9 cellular contexts compared by ENCODE assay signal in genomic region chr11:63845305-63845704, GRCh38. TPM values are rescaled to one million over a fixed set of nuclear protein-coding genes. Genes with fewer than 3 reads are reported as not detected.
DNase-seq lines count a peak whose midpoint lies in the region; ATAC-seq, FAIRE-seq and TF ChIP-seq lines count a peak whose summit lies in the region.
"Had no signal": no experiment of that assay in that cellular context is flagged by ENCODE, and none has a peak within 500 bp of the region (broad histone marks: within the 10 kb centered on the region; RNA-seq: fewer than 3 reads in every experiment).

No MANE protein-coding gene starts in this region.

- H3K36me3 Mint-ChIP-seq in glutamatergic neuron (ENCODE audit: unreplicated experiment) = no peaks in the 10 kb centered on the region

- H3K27me3 ChIP-seq in adipocyte (replicated peaks; ENCODE audit: control insufficient read depth, insufficient read depth, low read length) = no peaks in the 10 kb centered on the region

- H3K4me3 ChIP-seq in adipocyte (ENCODE audit: low read length) = no peak overlapping the region

- H3K27ac Mint-ChIP-seq in glutamatergic neuron (ENCODE audit: unreplicated experiment) = peak overlapping the region; percentile 85

- H3K9me3 ChIP-seq in adipocyte (ENCODE audit: control insufficient read depth, low read length) = no peaks in the 10 kb centered on the region

- ATAC-seq in GM21737 (IDR thresholded peaks at IDR 0.05; ENCODE audit: unreplicated experiment) = no peak
- ATAC-seq in left lobe of liver = no peak

- TF ChIP-seq CTCF in glutamatergic neuron (IDR thresholded peaks at IDR 0.05; ENCODE audit: partially characterized antibody, unreplicated experiment) = no peak

- peaks cover 6% of the 10 kb centered on the region for H3K27me3 Mint-ChIP-seq in glutamatergic neuron (ENCODE audit: unreplicated experiment)

- DNase-seq in GM04503 (ENCODE audit: low read depth) = peak; percentile 44
- peak; percentile 63 for DNase-seq in adipocyte (ENCODE audit: low read depth)
- no peak for DNase-seq in glutamatergic neuron
- peak; percentile 36 for DNase-seq in stromal cell of bone marrow (ENCODE audit: low read depth)
- DNase-seq in mesenteric fat pad (ENCODE audit: low spot score) = no peak
- DNase-seq in GM12892 (ENCODE audit: insufficient read length) = no peak
- DNase-seq in left lobe of liver (ENCODE audit: low spot score) = no peak
- DNase-seq: activated CD4-positive, alpha-beta T cell treated with anti-CD3 and anti-CD28 coated beads, Interleukin-2, amount 50 U/mL, for 48 hours had no signal

- H3K9me3 Mint-ChIP-seq in glutamatergic neuron (ENCODE audit: unreplicated experiment) = peaks cover 7% of the 10 kb centered on the region

- H3K4me3 Mint-ChIP-seq in glutamatergic neuron (ENCODE audit: unreplicated experiment) = no peak overlapping the region

- FAIRE-seq in GM12892 (lab: Jason Lieb, UNC) = no peak

- H3K4me1 ChIP-seq in adipocyte (ENCODE audit: control insufficient read depth, insufficient read depth, low read length) = peaks cover 43% of the 10 kb centered on the region

- TF ChIP-seq POLR2A in GM12892 (IDR thresholded peaks at IDR 0.05; ENCODE audit: low read depth, low read length) = no peak

- H3K36me3 ChIP-seq in adipocyte (ENCODE audit: control insufficient read depth, insufficient read depth, low read length, severe bottlenecking) = peaks cover 4% of the 10 kb centered on the region

- H3K4me1 Mint-ChIP-seq in glutamatergic neuron (ENCODE audit: low read depth, unreplicated experiment) = peaks cover 48% of the 10 kb centered on the region

- peak overlapping the region; percentile 22 for H3K9ac ChIP-seq in adipocyte (ENCODE audit: low read length)

RNA-seq across cellular contexts. Expression of gene MARK2, which starts 6.4 kb away (rescaled TPM):
- total RNA-seq in glutamatergic neuron (ENCODE audit: unreplicated experiment) (76.8 TPM), mesenteric fat pad (32.2 TPM), left lobe of liver (13.0 TPM)
- polyA plus RNA-seq in GM12892 (2012; ENCODE audit: missing spikeins) = 10.8 TPM

RNA-seq across cellular contexts. Expression of gene SPINDOC, which starts 32.0 kb away (rescaled TPM):
- total RNA-seq in glutamatergic neuron (ENCODE audit: unreplicated experiment) (83.7 TPM), mesenteric fat pad (16.2 TPM), left lobe of liver (3.4 TPM)
- 13.5 TPM for polyA plus RNA-seq in GM12892 (2012; ENCODE audit: missing spikeins)

Comparison
In these comparisons a context has a peak if more than half of its experiments do, and no peak if none do; other contexts are left out.
1. DNase-seq: peak in GM04503 (single experiment), adipocyte (single experiment) and stromal cell of bone marrow (single experiment); none in glutamatergic neuron (single experiment), mesenteric fat pad (single experiment), GM12892 (single experiment) and left lobe of liver (single experiment).